Comparison of ENCODE assay signal across 14 cellular contexts in the genomic region with DNA sequence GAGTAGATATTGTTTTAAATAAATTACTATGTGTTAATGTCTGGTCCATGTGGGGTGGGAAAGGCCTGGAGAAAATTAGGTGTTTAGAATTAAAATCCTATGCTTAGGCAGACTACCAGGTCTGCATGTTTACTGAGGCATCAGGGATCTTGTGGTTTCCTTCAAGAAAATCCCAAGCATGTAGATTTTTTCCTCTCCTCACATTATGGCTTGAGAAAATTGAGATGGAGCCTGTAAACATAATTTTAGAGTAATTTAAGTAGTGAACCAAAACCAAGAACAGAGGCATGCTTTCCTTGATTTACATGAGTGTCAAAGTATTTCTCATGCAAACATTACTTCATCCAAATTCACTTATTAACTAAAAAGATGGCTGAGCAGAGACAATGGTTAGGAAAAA.
DNase-seq lines count a peak whose midpoint lies in the region; TF ChIP-seq lines count a peak whose summit lies in the region.
"Had no signal": no experiment of that assay in that cellular context is flagged by ENCODE, and none has a peak within 500 bp of the region (broad histone marks: within the 10 kb centered on the region; RNA-seq: fewer than 3 reads in every experiment).

No MANE protein-coding gene starts in this region.

- DNase-seq in amniotic epithelial cell (ENCODE audit: low read depth) (peak; percentile 18), astrocyte of the spinal cord (ENCODE audit: low read depth, low spot score) (peak; percentile 14), fibroblast of peridontal ligament (ENCODE audit: extremely low read depth) (peak; percentile 67), NOMO-1 (lab: John Stamatoyannopoulos, UW; ENCODE audit: unreplicated experiment in 2 of 2) (no peak), RWPE1 (ENCODE audit: low spot score) (no peak), NCI-H1417 (lab: John Stamatoyannopoulos, UW) (no peak)
- DNase-seq: Calu3; CD8-positive, alpha-beta T cell; DMS79 treated with DMSO at 0.1 percent for 48 hours; GF-D8; HCEC 1CT had no signal

- TF ChIP-seq CTCF in astrocyte of the spinal cord (IDR thresholded peaks at IDR 0.05; ENCODE audit: low read depth, low read length) (no peak), RWPE1 (conservative IDR thresholded peaks at IDR 0.05; ENCODE audit: low read depth) (no peak)

- POLR2A ChIA-PET in RWPE1 (lab: Yijun Ruan, JAX; ENCODE audit: low non-redundant PET): no interaction called here

- CTCF ChIA-PET in RWPE1 (lab: Yijun Ruan, JAX): no interaction called here

- H3K4me3 ChIP-seq in astrocyte of the spinal cord (ENCODE audit: low read depth, low read length): no peak overlapping the region
- H3K4me3 ChIP-seq: BLaER1 treated with 17β-estradiol and CSF1 and Interleukin-3, amounts not matched to agents 10 nM and 100 nM; GM12878 had no signal

- no peak overlapping the region for H3K27ac ChIP-seq in RWPE1
- H3K27ac ChIP-seq: BLaER1 treated with 17β-estradiol and CSF1 and Interleukin-3, amounts not matched to agents 10 nM and 100 nM; HL-60 had no signal

- in situ Hi-C loops in astrocyte of the spinal cord (cut with HindIII; ENCODE audit: low sequenced_read_pairs): no loop called here

Comparison
In these comparisons a context has a peak if more than half of its experiments do, and no peak if none do; other contexts are left out.
1. DNase-seq: peak in amniotic epithelial cell (single experiment), astrocyte of the spinal cord (single experiment) and fibroblast of peridontal ligament (single experiment); none in NOMO-1 (0 of 2), RWPE1 (single experiment) and NCI-H1417 (0 of 3).